Comparison of ENCODE assay signal across 1 cellular context in genomic region chr1:2556277-2557145, GRCh38.
A peak's percentile ranks its signal among the peaks of the same experiment; 100 is the strongest.
TF ChIP-seq lines count a peak whose summit lies in the region.

TNFRSF14 (plus strand) TSS chr1:2556371; CDS start chr1:2556665, 294 bp downstream.

TF ChIP-seq in GM12878, 131 proteins besides CTCF, POLR2A, EP300 and RAD21 (continued from another document):
- TF ChIP-seq CEBPZ (IDR thresholded peaks at IDR 0.05; ENCODE audit: low read depth, low read length) (no peak), TCF3 (IDR thresholded peaks at IDR 0.05; ENCODE audit: borderline replicate concordance, insufficient read depth, low read depth, low read length) (peak; percentile 72; the same call in 1 of the 2 replicates), USF2 (IDR thresholded peaks at IDR 0.05; ENCODE audit: borderline replicate concordance, low read depth, low read length) (no peak), CBX3 (IDR thresholded peaks at IDR 0.05; ENCODE audit: borderline replicate concordance, low read depth) (no peak), ESRRA (IDR thresholded peaks at IDR 0.05; ENCODE audit: low read length) (no peak), SMAD5 (IDR thresholded peaks at IDR 0.05; ENCODE audit: low read depth) (peak; percentile 26; the same call in 1 of the 2 replicates), PML (IDR thresholded peaks at IDR 0.05; ENCODE audit: low read length) (no peak), PAX8 (IDR thresholded peaks at IDR 0.05) (no peak), POU2F2 (IDR thresholded peaks at IDR 0.05; ENCODE audit: borderline replicate concordance, low read depth, low read length) (no peak), TCF7 (IDR thresholded peaks at IDR 0.05; ENCODE audit: borderline replicate concordance) (no peak), NFXL1 (IDR thresholded peaks at IDR 0.05; ENCODE audit: borderline replicate concordance) (no peak), NFYA (IDR thresholded peaks at IDR 0.05; ENCODE audit: borderline replicate concordance, low read depth, low read length) (no peak), BMI1 (IDR thresholded peaks at IDR 0.05; ENCODE audit: borderline replicate concordance) (no peak), KDM1A (IDR thresholded peaks at IDR 0.05; ENCODE audit: borderline replicate concordance) (no peak), FOS (IDR thresholded peaks at IDR 0.05; ENCODE audit: borderline replicate concordance, extremely low read depth, insufficient read length) (no peak), CHD1 (IDR thresholded peaks at IDR 0.05; ENCODE audit: low read depth, low read length) (peak; percentile 89; the same call in 1 of the 2 replicates), BACH1 (IDR thresholded peaks at IDR 0.05; ENCODE audit: borderline replicate concordance) (no peak; the same call in 1 of the 2 replicates), STAT1 (conservative IDR thresholded peaks at IDR 0.05) (no peak), NR2F1 (conservative IDR thresholded peaks at IDR 0.05) (peak; percentile 49; the same call in 1 of the 2 replicates), CREB1 (IDR thresholded peaks at IDR 0.05; ENCODE audit: low read depth) (no peak; the same call in 1 of the 2 replicates), CUX1 (IDR thresholded peaks at IDR 0.05; ENCODE audit: insufficient replicate concordance, low read depth, low read length) (no peak), RELA (IDR thresholded peaks at IDR 0.05; ENCODE audit: borderline replicate concordance, partially characterized antibody) (no peak), SUPT20H (IDR thresholded peaks at IDR 0.05; ENCODE audit: borderline replicate concordance, control insufficient read depth, low read depth, low read length) (no peak), CHD2 (IDR thresholded peaks at IDR 0.05; ENCODE audit: borderline replicate concordance, low read depth, low read length) (peak; percentile 53; the same call in 1 of the 2 replicates), CBFB (IDR thresholded peaks at IDR 0.05; ENCODE audit: low read depth) (no peak), TBL1XR1 (IDR thresholded peaks at IDR 0.05; ENCODE audit: low read depth, low read length) (peak; percentile 8; the same call in 1 of the 2 replicates), SMARCA5 (IDR thresholded peaks at IDR 0.05) (no peak), GATAD2B (conservative IDR thresholded peaks at IDR 0.05; ENCODE audit: low read depth) (peak; percentile 63; the same call in 1 of the 2 replicates), WRNIP1 (IDR thresholded peaks at IDR 0.05; ENCODE audit: borderline replicate concordance, low read depth, low read length) (no peak), NBN (IDR thresholded peaks at IDR 0.05) (no peak), MXI1 (IDR thresholded peaks at IDR 0.05; ENCODE audit: low read depth, low read length) (0 out of 2 replicates have a peak, but pooled peaks have one; percentile 28), MAX (IDR thresholded peaks at IDR 0.05; ENCODE audit: low read depth, low read length) (no peak), MTA3 (IDR thresholded peaks at IDR 0.05; ENCODE audit: borderline replicate concordance, low read length) (no peak; the same call in 1 of the 2 replicates), EED (IDR thresholded peaks at IDR 0.05; ENCODE audit: low read depth) (no peak), RCOR1 (conservative IDR thresholded peaks at IDR 0.05; ENCODE audit: low read depth, low read length) (no peak), ZNF274 (IDR thresholded peaks at IDR 0.05; ENCODE audit: insufficient read depth, insufficient read length) (no peak), SP1 (IDR thresholded peaks at IDR 0.05; ENCODE audit: low read depth, low read length) (no peak), DPF2 (IDR thresholded peaks at IDR 0.05) (no peak; the same call in 1 of the 2 replicates), MEF2B (IDR thresholded peaks at IDR 0.05; ENCODE audit: partially characterized antibody, poor library complexity, severe bottlenecking) (no peak)
- TF ChIP-seq, protein P1, sequence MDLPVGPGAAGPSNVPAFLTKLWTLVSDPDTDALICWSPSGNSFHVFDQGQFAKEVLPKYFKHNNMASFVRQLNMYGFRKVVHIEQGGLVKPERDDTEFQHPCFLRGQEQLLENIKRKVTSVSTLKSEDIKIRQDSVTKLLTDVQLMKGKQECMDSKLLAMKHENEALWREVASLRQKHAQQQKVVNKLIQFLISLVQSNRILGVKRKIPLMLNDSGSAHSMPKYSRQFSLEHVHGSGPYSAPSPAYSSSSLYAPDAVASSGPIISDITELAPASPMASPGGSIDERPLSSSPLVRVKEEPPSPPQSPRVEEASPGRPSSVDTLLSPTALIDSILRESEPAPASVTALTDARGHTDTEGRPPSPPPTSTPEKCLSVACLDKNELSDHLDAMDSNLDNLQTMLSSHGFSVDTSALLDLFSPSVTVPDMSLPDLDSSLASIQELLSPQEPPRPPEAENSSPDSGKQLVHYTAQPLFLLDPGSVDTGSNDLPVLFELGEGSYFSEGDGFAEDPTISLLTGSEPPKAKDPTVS (IDR thresholded peaks at IDR 0.05; ENCODE audit: low read depth, low read length): no peak
- TF ChIP-seq, protein P2, sequence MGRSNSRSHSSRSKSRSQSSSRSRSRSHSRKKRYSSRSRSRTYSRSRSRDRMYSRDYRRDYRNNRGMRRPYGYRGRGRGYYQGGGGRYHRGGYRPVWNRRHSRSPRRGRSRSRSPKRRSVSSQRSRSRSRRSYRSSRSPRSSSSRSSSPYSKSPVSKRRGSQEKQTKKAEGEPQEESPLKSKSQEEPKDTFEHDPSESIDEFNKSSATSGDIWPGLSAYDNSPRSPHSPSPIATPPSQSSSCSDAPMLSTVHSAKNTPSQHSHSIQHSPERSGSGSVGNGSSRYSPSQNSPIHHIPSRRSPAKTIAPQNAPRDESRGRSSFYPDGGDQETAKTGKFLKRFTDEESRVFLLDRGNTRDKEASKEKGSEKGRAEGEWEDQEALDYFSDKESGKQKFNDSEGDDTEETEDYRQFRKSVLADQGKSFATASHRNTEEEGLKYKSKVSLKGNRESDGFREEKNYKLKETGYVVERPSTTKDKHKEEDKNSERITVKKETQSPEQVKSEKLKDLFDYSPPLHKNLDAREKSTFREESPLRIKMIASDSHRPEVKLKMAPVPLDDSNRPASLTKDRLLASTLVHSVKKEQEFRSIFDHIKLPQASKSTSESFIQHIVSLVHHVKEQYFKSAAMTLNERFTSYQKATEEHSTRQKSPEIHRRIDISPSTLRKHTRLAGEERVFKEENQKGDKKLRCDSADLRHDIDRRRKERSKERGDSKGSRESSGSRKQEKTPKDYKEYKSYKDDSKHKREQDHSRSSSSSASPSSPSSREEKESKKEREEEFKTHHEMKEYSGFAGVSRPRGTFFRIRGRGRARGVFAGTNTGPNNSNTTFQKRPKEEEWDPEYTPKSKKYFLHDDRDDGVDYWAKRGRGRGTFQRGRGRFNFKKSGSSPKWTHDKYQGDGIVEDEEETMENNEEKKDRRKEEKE (IDR thresholded peaks at IDR 0.05): no peak
- TF ChIP-seq, protein P3, sequence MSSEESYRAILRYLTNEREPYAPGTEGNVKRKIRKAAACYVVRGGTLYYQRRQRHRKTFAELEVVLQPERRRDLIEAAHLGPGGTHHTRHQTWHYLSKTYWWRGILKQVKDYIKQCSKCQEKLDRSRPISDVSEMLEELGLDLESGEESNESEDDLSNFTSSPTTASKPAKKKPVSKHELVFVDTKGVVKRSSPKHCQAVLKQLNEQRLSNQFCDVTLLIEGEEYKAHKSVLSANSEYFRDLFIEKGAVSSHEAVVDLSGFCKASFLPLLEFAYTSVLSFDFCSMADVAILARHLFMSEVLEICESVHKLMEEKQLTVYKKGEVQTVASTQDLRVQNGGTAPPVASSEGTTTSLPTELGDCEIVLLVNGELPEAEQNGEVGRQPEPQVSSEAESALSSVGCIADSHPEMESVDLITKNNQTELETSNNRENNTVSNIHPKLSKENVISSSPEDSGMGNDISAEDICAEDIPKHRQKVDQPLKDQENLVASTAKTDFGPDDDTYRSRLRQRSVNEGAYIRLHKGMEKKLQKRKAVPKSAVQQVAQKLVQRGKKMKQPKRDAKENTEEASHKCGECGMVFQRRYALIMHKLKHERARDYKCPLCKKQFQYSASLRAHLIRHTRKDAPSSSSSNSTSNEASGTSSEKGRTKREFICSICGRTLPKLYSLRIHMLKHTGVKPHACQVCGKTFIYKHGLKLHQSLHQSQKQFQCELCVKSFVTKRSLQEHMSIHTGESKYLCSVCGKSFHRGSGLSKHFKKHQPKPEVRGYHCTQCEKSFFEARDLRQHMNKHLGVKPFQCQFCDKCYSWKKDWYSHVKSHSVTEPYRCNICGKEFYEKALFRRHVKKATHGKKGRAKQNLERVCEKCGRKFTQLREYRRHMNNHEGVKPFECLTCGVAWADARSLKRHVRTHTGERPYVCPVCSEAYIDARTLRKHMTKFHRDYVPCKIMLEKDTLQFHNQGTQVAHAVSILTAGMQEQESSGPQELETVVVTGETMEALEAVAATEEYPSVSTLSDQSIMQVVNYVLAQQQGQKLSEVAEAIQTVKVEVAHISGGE (CRISPR knock-in tag; IDR thresholded peaks at IDR 0.05): 0 out of 2 replicates have a peak, but pooled peaks have one; percentile 15
- TF ChIP-seq, protein P4, sequence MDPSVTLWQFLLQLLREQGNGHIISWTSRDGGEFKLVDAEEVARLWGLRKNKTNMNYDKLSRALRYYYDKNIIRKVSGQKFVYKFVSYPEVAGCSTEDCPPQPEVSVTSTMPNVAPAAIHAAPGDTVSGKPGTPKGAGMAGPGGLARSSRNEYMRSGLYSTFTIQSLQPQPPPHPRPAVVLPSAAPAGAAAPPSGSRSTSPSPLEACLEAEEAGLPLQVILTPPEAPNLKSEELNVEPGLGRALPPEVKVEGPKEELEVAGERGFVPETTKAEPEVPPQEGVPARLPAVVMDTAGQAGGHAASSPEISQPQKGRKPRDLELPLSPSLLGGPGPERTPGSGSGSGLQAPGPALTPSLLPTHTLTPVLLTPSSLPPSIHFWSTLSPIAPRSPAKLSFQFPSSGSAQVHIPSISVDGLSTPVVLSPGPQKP (IDR thresholded peaks at IDR 0.05; ENCODE audit: low read depth, low read length): 0 out of 2 replicates have a peak, but pooled peaks have one; percentile 36
